In the genomic region with DNA sequence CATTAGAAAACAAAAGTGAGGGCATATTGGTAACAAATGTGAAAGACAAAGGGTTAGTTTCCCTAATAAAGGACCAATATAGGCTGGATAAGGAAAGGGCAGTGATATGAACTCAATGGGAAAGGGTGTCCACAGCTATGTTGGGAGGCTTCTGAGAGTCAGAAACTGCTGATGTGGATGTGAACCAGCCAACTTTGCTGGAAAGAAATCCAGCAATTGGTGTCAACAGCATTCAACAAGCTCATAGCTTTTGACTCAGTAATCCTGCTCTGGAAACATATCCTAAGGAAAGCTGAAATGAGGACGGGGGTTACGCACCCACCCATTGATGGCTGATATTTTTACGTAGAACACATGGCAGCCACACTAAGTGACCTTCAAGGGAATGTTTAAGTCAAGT, we compare ENCODE assay signal across 19 cellular contexts.
DNase-seq lines count a peak whose midpoint lies in the region; ATAC-seq and TF ChIP-seq lines count a peak whose summit lies in the region.
"Had no signal": no experiment of that assay in that cellular context is flagged by ENCODE, and none has a peak within 500 bp of the region (broad histone marks: within the 10 kb centered on the region; RNA-seq: fewer than 3 reads in every experiment).

No MANE protein-coding gene starts in this region.

- no peak overlapping the region for H3K4me3 Mint-ChIP-seq in activated naive CD4-positive, alpha-beta T cell treated with anti-CD3 and anti-CD28 coated beads, Interleukin-2, amount 50 U/mL, for 24 hours
- H3K4me3 Mint-ChIP-seq in activated naive CD8-positive, alpha-beta T cell treated with anti-CD3 and anti-CD28 coated beads, Interleukin-2, amount 50 U/mL, for 24 hours = no peak overlapping the region
- H3K4me3 Mint-ChIP-seq: H9 had no signal

- H3K4me1 Mint-ChIP-seq in activated naive CD4-positive, alpha-beta T cell treated with anti-CD3 and anti-CD28 coated beads, Interleukin-2, amount 50 U/mL, for 24 hours = peaks cover 73% of the 10 kb centered on the region
- peaks cover 35% of the 10 kb centered on the region for H3K4me1 Mint-ChIP-seq in activated naive CD8-positive, alpha-beta T cell treated with anti-CD3 and anti-CD28 coated beads, Interleukin-2, amount 50 U/mL, for 24 hours

- no peaks in the 10 kb centered on the region for H3K27me3 Mint-ChIP-seq in activated naive CD4-positive, alpha-beta T cell treated with anti-CD3 and anti-CD28 coated beads, Interleukin-2, amount 50 U/mL, for 24 hours
- no peaks in the 10 kb centered on the region for H3K27me3 Mint-ChIP-seq in activated naive CD8-positive, alpha-beta T cell treated with anti-CD3 and anti-CD28 coated beads, Interleukin-2, amount 50 U/mL, for 24 hours

- no peaks in the 10 kb centered on the region for H3K9me3 Mint-ChIP-seq in activated naive CD4-positive, alpha-beta T cell treated with anti-CD3 and anti-CD28 coated beads, Interleukin-2, amount 50 U/mL, for 24 hours
- H3K9me3 Mint-ChIP-seq in activated naive CD8-positive, alpha-beta T cell treated with anti-CD3 and anti-CD28 coated beads, Interleukin-2, amount 50 U/mL, for 24 hours = no peaks in the 10 kb centered on the region

- ATAC-seq in activated naive CD8-positive, alpha-beta T cell treated with anti-CD3 and anti-CD28 coated beads, Interleukin-2, amount 50 U/mL, for 24 hours = no peak
- ATAC-seq: GM12878 had no signal

- DNase-seq in activated naive CD4-positive, alpha-beta T cell treated with anti-CD3 and anti-CD28 coated beads, Interleukin-2, amount 50 U/mL, for 16 hours = no peak
- DNase-seq in activated naive CD8-positive, alpha-beta T cell treated with anti-CD3 and anti-CD28 coated beads, Interleukin-2, amount 50 U/mL, for 24 hours = no peak
- DNase-seq in fibroblast of the aortic adventitia (ENCODE audit: low read depth) (peak; percentile 59), stromal cell of bone marrow (ENCODE audit: low read depth) (peak; percentile 45), NCI-H187 treated with DMSO at 0.1 percent for 48 hours (lab: John Stamatoyannopoulos, UW) (no peak), RPMI8226 (no peak), epidermal melanocyte (ENCODE audit: insufficient read length, low spot score) (no peak)
- DNase-seq: AML-193, DMS79, H9, Kasumi-1, NCI-H1694, NCI-H2081 treated with DMSO at 0.1 percent for 48 hours, NCI-H446, NCI-H526 treated with DMSO at 0.1 percent for 48 hours, OCI-M1, Right ventricle myocardium superior had no signal

- no peaks in the 10 kb centered on the region for H3K36me3 Mint-ChIP-seq in activated naive CD4-positive, alpha-beta T cell treated with anti-CD3 and anti-CD28 coated beads, Interleukin-2, amount 50 U/mL, for 24 hours
- no peaks in the 10 kb centered on the region for H3K36me3 Mint-ChIP-seq in activated naive CD8-positive, alpha-beta T cell treated with anti-CD3 and anti-CD28 coated beads, Interleukin-2, amount 50 U/mL, for 24 hours (ENCODE audit: low read depth)

- no peak overlapping the region for H3K4me3 ChIP-seq in fibroblast of the aortic adventitia (ENCODE audit: low read depth, low read length)
- H3K4me3 ChIP-seq: GM12878 had no signal

- peak overlapping the region; percentile 63 for H3K27ac Mint-ChIP-seq in activated naive CD4-positive, alpha-beta T cell treated with anti-CD3 and anti-CD28 coated beads, Interleukin-2, amount 50 U/mL, for 24 hours
- H3K27ac Mint-ChIP-seq in activated naive CD8-positive, alpha-beta T cell treated with anti-CD3 and anti-CD28 coated beads, Interleukin-2, amount 50 U/mL, for 24 hours = peak overlapping the region; percentile 25

- TF ChIP-seq CTCF in fibroblast of the aortic adventitia (IDR thresholded peaks at IDR 0.05; ENCODE audit: insufficient read depth, low read length) = no peak

Comparison
In these comparisons a context has a peak if more than half of its experiments do, and no peak if none do; other contexts are left out.
1. DNase-seq: peak in fibroblast of the aortic adventitia (single experiment) and stromal cell of bone marrow (single experiment); none in activated naive CD4-positive, alpha-beta T cell treated with anti-CD3 and anti-CD28 coated beads, Interleukin-2, amount 50 U/mL, for 16 hours (single experiment), activated naive CD8-positive, alpha-beta T cell treated with anti-CD3 and anti-CD28 coated beads, Interleukin-2, amount 50 U/mL, for 24 hours (single experiment), NCI-H187 treated with DMSO at 0.1 percent for 48 hours (single experiment), RPMI8226 (single experiment) and epidermal melanocyte (single experiment).